In the genomic region with DNA sequence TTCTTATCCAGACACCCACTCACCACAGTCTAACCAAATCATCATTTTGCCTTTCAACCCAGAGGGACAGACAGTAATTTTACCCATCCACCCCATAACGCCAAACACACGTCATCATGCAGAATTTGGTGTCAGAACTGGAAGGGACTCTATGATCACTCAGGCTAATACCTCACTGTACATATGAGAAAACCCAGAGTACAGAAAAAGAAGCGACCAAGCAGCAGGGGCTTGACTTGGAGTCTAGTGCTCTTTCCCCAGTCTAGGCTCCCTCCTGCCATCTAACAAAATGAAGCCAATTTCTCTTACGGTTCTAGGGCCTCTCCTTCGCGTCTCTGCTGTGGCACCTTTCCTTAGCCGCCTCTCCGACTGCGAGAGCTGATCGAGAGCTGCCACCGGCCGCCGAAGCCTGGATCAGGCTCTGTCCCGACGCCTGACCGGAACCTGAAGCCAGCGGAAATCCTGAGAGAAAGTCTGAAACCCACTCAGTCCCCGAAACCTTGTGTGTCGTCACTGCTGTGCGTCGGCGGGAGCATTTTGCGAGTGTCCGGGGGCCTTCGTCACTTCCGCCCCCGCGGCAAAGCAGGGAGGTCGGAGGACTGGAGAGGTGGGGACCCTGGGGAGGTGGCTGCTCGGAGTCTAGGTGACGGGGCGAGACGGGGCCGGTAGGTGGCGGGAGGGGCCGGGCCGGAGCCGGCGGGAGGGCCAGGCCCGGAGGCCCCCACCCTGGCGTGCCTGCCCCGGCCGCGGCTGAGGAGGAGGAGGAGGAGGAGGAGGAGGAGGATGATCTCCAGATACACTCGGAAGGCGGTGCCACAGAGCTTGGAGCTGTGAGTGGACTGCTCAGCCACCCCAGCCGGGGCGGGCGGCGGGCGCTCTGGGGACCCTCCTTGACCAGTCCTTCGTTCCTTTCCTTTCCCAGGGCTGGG, we compare ENCODE assay signal across 1 cellular context.
TF ChIP-seq lines count a peak whose summit lies in the region.

A gene (minus strand): TSS at position 452 of the 929 bp plus-strand sequence. CDS start 4,071 bp downstream, outside the sequence.
A gene (plus strand): TSS at position 563 of the 929 bp plus-strand sequence. CDS start 221 bp downstream, at position 784.

TF ChIP-seq in HepG2, 621 proteins besides CTCF, POLR2A, EP300 and RAD21 (continued from another document and continues in another):
- TF ChIP-seq, protein P1, sequence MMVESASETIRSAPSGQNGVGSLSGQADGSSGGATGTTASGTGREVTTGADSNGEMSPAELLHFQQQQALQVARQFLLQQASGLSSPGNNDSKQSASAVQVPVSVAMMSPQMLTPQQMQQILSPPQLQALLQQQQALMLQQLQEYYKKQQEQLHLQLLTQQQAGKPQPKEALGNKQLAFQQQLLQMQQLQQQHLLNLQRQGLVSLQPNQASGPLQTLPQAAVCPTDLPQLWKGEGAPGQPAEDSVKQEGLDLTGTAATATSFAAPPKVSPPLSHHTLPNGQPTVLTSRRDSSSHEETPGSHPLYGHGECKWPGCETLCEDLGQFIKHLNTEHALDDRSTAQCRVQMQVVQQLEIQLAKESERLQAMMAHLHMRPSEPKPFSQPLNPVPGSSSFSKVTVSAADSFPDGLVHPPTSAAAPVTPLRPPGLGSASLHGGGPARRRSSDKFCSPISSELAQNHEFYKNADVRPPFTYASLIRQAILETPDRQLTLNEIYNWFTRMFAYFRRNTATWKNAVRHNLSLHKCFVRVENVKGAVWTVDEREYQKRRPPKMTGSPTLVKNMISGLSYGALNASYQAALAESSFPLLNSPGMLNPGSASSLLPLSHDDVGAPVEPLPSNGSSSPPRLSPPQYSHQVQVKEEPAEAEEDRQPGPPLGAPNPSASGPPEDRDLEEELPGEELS (CRISPR knock-in tag; IDR thresholded peaks at IDR 0.05), result no peak; the same call in 1 of the 2 replicates
- no peak for TF ChIP-seq PLRG1 (conservative IDR thresholded peaks at IDR 0.05)
- TF ChIP-seq NKX3-1 (CRISPR knock-in tag; IDR thresholded peaks at IDR 0.05), result no peak
- peak; percentile 53 for TF ChIP-seq PHF5A (CRISPR knock-in tag; IDR thresholded peaks at IDR 0.05; ENCODE audit: low read depth, unreplicated experiment)
- TF ChIP-seq HNRNPH1 (optimal IDR thresholded peaks at IDR 0.05; ENCODE audit: low read depth, low read length), result peak; percentile 66
- TF ChIP-seq MAZ (IDR thresholded peaks at IDR 0.05; ENCODE audit: borderline replicate concordance, low read depth, low read length), result peak; percentile 80
- TF ChIP-seq MAZ (CRISPR knock-in tag; IDR thresholded peaks at IDR 0.05; ENCODE audit: low read depth), result peak; percentile 95
- TF ChIP-seq ZNF331 (CRISPR knock-in tag; IDR thresholded peaks at IDR 0.05), result peak; percentile 81; the same call in 1 of the 2 replicates
- peak; percentile 95 for TF ChIP-seq RBFOX2 (IDR thresholded peaks at IDR 0.05; ENCODE audit: low read depth, low read length)
- TF ChIP-seq, protein P2, sequence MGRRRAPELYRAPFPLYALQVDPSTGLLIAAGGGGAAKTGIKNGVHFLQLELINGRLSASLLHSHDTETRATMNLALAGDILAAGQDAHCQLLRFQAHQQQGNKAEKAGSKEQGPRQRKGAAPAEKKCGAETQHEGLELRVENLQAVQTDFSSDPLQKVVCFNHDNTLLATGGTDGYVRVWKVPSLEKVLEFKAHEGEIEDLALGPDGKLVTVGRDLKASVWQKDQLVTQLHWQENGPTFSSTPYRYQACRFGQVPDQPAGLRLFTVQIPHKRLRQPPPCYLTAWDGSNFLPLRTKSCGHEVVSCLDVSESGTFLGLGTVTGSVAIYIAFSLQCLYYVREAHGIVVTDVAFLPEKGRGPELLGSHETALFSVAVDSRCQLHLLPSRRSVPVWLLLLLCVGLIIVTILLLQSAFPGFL (CRISPR knock-in tag; IDR thresholded peaks at IDR 0.05), result no peak
- TF ChIP-seq, protein P3, sequence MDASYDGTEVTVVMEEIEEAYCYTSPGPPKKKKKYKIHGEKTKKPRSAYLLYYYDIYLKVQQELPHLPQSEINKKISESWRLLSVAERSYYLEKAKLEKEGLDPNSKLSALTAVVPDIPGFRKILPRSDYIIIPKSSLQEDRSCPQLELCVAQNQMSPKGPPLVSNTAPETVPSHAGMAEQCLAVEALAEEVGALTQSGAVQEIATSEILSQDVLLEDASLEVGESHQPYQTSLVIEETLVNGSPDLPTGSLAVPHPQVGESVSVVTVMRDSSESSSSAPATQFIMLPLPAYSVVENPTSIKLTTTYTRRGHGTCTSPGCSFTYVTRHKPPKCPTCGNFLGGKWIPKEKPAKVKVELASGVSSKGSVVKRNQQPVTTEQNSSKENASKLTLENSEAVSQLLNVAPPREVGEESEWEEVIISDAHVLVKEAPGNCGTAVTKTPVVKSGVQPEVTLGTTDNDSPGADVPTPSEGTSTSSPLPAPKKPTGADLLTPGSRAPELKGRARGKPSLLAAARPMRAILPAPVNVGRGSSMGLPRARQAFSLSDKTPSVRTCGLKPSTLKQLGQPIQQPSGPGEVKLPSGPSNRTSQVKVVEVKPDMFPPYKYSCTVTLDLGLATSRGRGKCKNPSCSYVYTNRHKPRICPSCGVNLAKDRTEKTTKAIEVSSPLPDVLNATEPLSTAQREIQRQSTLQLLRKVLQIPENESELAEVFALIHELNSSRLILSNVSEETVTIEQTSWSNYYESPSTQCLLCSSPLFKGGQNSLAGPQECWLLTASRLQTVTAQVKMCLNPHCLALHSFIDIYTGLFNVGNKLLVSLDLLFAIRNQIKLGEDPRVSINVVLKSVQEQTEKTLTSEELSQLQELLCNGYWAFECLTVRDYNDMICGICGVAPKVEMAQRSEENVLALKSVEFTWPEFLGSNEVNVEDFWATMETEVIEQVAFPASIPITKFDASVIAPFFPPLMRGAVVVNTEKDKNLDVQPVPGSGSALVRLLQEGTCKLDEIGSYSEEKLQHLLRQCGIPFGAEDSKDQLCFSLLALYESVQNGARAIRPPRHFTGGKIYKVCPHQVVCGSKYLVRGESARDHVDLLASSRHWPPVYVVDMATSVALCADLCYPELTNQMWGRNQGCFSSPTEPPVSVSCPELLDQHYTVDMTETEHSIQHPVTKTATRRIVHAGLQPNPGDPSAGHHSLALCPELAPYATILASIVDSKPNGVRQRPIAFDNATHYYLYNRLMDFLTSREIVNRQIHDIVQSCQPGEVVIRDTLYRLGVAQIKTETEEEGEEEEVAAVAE (CRISPR knock-in tag; IDR thresholded peaks at IDR 0.05; ENCODE audit: borderline replicate concordance), result peak; percentile 64; the same call in 1 of the 2 replicates
- TF ChIP-seq, protein P4, sequence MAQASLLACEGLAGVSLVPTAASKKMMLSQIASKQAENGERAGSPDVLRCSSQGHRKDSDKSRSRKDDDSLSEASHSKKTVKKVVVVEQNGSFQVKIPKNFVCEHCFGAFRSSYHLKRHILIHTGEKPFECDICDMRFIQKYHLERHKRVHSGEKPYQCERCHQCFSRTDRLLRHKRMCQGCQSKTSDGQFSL (CRISPR knock-in tag; IDR thresholded peaks at IDR 0.05), result no peak
- peak; percentile 71; the same call in 1 of the 2 replicates for TF ChIP-seq TGIF2 (CRISPR knock-in tag; IDR thresholded peaks at IDR 0.05)
- TF ChIP-seq RXRB (CRISPR knock-in tag; IDR thresholded peaks at IDR 0.05; ENCODE audit: borderline replicate concordance), result peak; percentile 64
- TF ChIP-seq, protein P5, sequence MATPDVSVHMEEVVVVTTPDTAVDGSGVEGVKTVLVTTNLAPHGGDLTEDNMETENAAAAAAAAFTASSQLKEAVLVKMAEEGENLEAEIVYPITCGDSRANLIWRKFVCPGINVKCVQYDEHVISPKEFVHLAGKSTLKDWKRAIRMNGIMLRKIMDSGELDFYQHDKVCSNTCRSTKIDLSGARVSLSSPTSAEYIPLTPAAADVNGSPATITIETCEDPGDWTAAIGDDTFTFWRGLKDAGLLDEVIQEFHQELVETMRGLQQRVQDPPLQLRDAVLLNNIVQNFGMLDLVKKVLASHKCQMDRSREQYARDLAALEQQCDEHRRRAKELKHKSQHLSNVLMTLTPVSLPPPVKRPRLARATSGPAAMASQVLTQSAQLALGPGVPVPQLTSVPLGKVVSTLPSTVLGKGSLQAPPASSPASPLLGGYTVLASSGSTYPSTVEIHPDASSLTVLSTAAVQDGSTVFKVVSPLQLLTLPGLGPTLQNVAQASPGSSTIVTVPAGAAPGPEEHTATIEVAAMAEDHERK (CRISPR knock-in tag; IDR thresholded peaks at IDR 0.05; ENCODE audit: low read depth), result no peak
- peak; percentile 72; the same call in 1 of the 2 replicates for TF ChIP-seq AHR (CRISPR knock-in tag; IDR thresholded peaks at IDR 0.05)
- peak; percentile 82; the same call in 1 of the 2 replicates for TF ChIP-seq ETV5 (CRISPR knock-in tag; IDR thresholded peaks at IDR 0.05; ENCODE audit: borderline replicate concordance)
- 0 out of 2 replicates have a peak, but pooled peaks have one; percentile 13 for TF ChIP-seq ZNF34 (CRISPR knock-in tag; IDR thresholded peaks at IDR 0.05; ENCODE audit: borderline replicate concordance)
- peak; percentile 99 for TF ChIP-seq GABPA (IDR thresholded peaks at IDR 0.05; ENCODE audit: low read depth, low read length)
- peak; percentile 98 for TF ChIP-seq GABPA (CRISPR knock-in tag; IDR thresholded peaks at IDR 0.05; ENCODE audit: low read depth)
- TF ChIP-seq, protein P6, sequence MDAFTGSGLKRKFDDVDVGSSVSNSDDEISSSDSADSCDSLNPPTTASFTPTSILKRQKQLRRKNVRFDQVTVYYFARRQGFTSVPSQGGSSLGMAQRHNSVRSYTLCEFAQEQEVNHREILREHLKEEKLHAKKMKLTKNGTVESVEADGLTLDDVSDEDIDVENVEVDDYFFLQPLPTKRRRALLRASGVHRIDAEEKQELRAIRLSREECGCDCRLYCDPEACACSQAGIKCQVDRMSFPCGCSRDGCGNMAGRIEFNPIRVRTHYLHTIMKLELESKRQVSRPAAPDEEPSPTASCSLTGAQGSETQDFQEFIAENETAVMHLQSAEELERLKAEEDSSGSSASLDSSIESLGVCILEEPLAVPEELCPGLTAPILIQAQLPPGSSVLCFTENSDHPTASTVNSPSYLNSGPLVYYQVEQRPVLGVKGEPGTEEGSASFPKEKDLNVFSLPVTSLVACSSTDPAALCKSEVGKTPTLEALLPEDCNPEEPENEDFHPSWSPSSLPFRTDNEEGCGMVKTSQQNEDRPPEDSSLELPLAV (CRISPR knock-in tag; conservative IDR thresholded peaks at IDR 0.05; ENCODE audit: low read depth), result no peak
- peak; percentile 46; the same call in 1 of the 2 replicates for TF ChIP-seq MEIS1 (CRISPR knock-in tag; IDR thresholded peaks at IDR 0.05; ENCODE audit: borderline replicate concordance)
- TF ChIP-seq NFKB2 (CRISPR knock-in tag; IDR thresholded peaks at IDR 0.05; ENCODE audit: borderline replicate concordance), result peak; percentile 88; the same call in 1 of the 2 replicates
- TF ChIP-seq, protein P7, sequence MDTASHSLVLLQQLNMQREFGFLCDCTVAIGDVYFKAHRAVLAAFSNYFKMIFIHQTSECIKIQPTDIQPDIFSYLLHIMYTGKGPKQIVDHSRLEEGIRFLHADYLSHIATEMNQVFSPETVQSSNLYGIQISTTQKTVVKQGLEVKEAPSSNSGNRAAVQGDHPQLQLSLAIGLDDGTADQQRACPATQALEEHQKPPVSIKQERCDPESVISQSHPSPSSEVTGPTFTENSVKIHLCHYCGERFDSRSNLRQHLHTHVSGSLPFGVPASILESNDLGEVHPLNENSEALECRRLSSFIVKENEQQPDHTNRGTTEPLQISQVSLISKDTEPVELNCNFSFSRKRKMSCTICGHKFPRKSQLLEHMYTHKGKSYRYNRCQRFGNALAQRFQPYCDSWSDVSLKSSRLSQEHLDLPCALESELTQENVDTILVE (CRISPR knock-in tag; IDR thresholded peaks at IDR 0.05), result peak; percentile 97
- TF ChIP-seq ZNF101 (CRISPR knock-in tag; IDR thresholded peaks at IDR 0.05; ENCODE audit: borderline replicate concordance, low read depth), result no peak
- no peak for TF ChIP-seq ZNF44 (CRISPR knock-in tag; IDR thresholded peaks at IDR 0.05)
- 0 out of 2 replicates have a peak, but pooled peaks have one; percentile 43 for TF ChIP-seq ZNF605 (CRISPR knock-in tag; IDR thresholded peaks at IDR 0.05)
- no peak for TF ChIP-seq XRCC5 (optimal IDR thresholded peaks at IDR 0.05; ENCODE audit: low read length)
- peak; percentile 54; the same call in 1 of the 2 replicates for TF ChIP-seq SMAD3 (CRISPR knock-in tag; IDR thresholded peaks at IDR 0.05)
- TF ChIP-seq, protein P8, sequence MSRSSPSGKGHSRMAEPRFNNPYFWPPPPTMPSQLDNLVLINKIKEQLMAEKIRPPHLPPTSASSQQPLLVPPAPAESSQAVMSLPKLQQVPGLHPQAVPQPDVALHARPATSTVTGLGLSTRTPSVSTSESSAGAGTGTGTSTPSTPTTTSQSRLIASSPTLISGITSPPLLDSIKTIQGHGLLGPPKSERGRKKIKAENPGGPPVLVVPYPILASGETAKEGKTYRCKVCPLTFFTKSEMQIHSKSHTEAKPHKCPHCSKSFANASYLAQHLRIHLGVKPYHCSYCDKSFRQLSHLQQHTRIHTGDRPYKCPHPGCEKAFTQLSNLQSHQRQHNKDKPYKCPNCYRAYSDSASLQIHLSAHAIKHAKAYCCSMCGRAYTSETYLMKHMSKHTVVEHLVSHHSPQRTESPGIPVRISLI (CRISPR knock-in tag; IDR thresholded peaks at IDR 0.05; ENCODE audit: borderline replicate concordance), result peak; percentile 47; the same call in 1 of the 2 replicates
- peak; percentile 92 for TF ChIP-seq ZNF501 (CRISPR knock-in tag; IDR thresholded peaks at IDR 0.05)
- no peak for TF ChIP-seq NR2F6 (IDR thresholded peaks at IDR 0.05)
- peak; percentile 19; the same call in 1 of the 2 replicates for TF ChIP-seq NR2F6 (CRISPR knock-in tag; IDR thresholded peaks at IDR 0.05)
- TF ChIP-seq ZFP62 (CRISPR knock-in tag; IDR thresholded peaks at IDR 0.05), result 0 out of 2 replicates have a peak, but pooled peaks have one; percentile 60
- no peak for TF ChIP-seq NR1H2 (CRISPR knock-in tag; IDR thresholded peaks at IDR 0.05; ENCODE audit: borderline replicate concordance, low read depth)
- no peak for TF ChIP-seq TCF12 (IDR thresholded peaks at IDR 0.05)
- TF ChIP-seq TCF12 (CRISPR knock-in tag; IDR thresholded peaks at IDR 0.05), result peak; percentile 90; the same call in 1 of the 2 replicates
- TF ChIP-seq, protein P9, sequence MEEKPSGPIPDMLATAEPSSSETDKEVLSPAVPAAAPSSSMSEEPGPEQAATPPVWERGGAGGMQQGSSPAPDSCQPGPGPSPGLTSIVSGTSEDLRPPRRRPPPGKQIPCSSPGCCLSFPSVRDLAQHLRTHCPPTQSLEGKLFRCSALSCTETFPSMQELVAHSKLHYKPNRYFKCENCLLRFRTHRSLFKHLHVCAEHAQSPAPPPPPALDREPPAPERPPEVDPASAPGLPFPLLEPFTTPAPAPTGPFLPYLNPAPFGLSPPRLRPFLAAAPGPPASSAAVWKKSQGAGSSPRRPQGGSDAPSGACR (CRISPR knock-in tag; IDR thresholded peaks at IDR 0.05), result 0 out of 2 replicates have a peak, but pooled peaks have one; percentile 41
